Comparison of ENCODE assay signal across 16 cellular contexts in the genomic region with DNA sequence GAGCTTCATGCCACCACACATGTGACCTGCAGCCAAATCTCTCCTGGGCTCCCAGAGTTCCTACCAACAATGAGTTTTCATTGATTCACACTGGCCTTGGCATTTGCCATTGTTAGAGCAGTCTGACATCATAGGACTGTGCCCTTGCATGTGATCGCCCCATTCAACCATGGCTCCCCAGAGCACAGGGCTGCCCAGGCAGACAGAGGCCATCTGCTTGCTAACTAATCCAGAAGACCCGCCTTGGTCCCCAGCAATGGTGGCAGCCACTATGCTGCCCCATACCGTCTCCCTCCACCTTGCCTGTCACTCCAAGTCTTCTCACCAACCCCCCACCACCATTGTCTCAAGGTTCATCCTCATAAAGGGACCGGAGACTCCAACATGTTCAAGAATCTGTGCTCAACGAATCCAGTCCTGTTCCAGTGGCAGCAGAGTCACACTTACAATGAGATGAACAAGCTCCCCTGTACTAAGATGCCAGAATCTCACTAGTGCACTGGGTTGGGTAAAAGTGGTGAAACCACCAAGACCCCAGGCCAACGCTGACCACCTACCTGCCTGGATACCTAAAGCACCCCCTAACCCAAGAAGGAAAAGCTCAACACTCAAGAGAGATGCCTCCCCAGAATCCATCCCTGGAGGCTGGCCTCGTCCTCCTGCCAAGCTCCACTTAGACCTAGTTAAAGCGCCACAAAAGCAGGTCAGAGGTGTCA.
"Had no signal": no experiment of that assay in that cellular context is flagged by ENCODE, and none has a peak within 500 bp of the region (broad histone marks: within the 10 kb centered on the region; RNA-seq: fewer than 3 reads in every experiment).

No MANE protein-coding gene starts in this region.

- H3K4me3 Mint-ChIP-seq: activated naive CD8-positive, alpha-beta T cell treated with anti-CD3 and anti-CD28 coated beads for 36 hours; activated T-cell treated with anti-CD3 and anti-CD28 coated beads, Interleukin-2, amount 50 U/mL, for 4 hours; central memory CD8-positive, alpha-beta T cell; nephron progenitor cell; T-cell; T-helper 2 cell treated with Interferon-gamma antibody and Interleukin-4, amounts not matched to agents 5 μg/mL and 100 μg/mL, for 36 hours; type B pancreatic cell had no signal

- DNase-seq: activated CD4-positive, alpha-beta T cell treated with anti-CD3 and anti-CD28 coated beads for 1 hour; activated naive CD4-positive, alpha-beta T cell treated with Interleukin-2 at 50 U/mL for 16 hours; activated naive CD8-positive, alpha-beta T cell treated with anti-CD3 and anti-CD28 coated beads for 36 hours; activated T-cell treated with anti-CD3 and anti-CD28 coated beads, Interleukin-2, amount 50 U/mL, for 4 hours; left ventricle myocardium superior; nephron progenitor cell; occipital lobe; stimulated activated naive CD4-positive, alpha-beta T cell treated with Interleukin-2 at 50 U/mL for 16 hours had no signal

- H3K36me3 ChIP-seq: thoracic aorta, WERI-Rb-1 had no signal

- H3K9me3 ChIP-seq: thoracic aorta had no signal

- H3K27ac Mint-ChIP-seq: activated naive CD8-positive, alpha-beta T cell treated with anti-CD3 and anti-CD28 coated beads for 36 hours; activated T-helper 2 cell treated with anti-CD3 and anti-CD28 coated beads, Interferon-gamma antibody, Interleukin-2, Interleukin-4, amounts not matched to agents 10 μg/mL and 5 μg/mL and 100 μg/mL, durations not matched to agents 14 hours and 24 hours and 36 hours; nephron progenitor cell; T-cell; T-helper 2 cell treated with Interferon-gamma antibody and Interleukin-4, amounts not matched to agents 5 μg/mL and 100 μg/mL, for 36 hours; type B pancreatic cell had no signal

- H3K4me3 ChIP-seq: coronary artery, thoracic aorta had no signal

- H3K4me1 Mint-ChIP-seq: activated naive CD8-positive, alpha-beta T cell treated with anti-CD3 and anti-CD28 coated beads for 36 hours; central memory CD8-positive, alpha-beta T cell; T-cell had no signal

- H3K9me3 Mint-ChIP-seq: activated naive CD8-positive, alpha-beta T cell treated with anti-CD3 and anti-CD28 coated beads for 36 hours; activated T-cell treated with anti-CD3 and anti-CD28 coated beads, Interleukin-2, amount 50 U/mL, for 4 hours; activated T-helper 2 cell treated with anti-CD3 and anti-CD28 coated beads, Interferon-gamma antibody, Interleukin-2, Interleukin-4, amounts not matched to agents 10 μg/mL and 5 μg/mL and 100 μg/mL, durations not matched to agents 14 hours and 24 hours and 36 hours; central memory CD8-positive, alpha-beta T cell; T-cell; T-helper 2 cell treated with Interferon-gamma antibody and Interleukin-4, amounts not matched to agents 5 μg/mL and 100 μg/mL, for 36 hours; type B pancreatic cell had no signal

- H3K36me3 Mint-ChIP-seq: activated naive CD8-positive, alpha-beta T cell treated with anti-CD3 and anti-CD28 coated beads for 36 hours; T-cell; type B pancreatic cell had no signal

- H3K27ac ChIP-seq: coronary artery, thoracic aorta, WERI-Rb-1 had no signal
